In the genomic region with DNA sequence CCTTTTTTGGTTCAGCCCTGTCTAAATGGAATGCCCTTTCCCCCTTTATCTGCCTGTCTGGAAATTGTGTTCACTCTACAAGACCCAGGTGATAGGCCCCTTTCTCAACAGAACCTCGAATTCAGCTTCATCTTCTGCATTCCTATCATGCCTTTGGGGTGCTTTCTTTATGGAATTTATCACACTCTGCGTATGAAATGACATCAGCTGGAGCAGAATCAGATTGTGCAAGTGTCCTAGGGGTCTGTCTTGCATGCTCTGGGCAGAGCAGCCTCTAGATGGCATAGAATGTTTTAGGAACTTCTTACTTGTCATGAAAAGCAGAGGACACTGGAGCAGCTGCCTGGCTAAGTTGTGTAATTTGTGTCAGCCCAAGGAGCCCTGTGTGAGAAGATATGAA, we compare ENCODE assay signal across 15 cellular contexts.
DNase-seq lines count a peak whose midpoint lies in the region; ATAC-seq and TF ChIP-seq lines count a peak whose summit lies in the region.
"Had no signal": no experiment of that assay in that cellular context is flagged by ENCODE, and none has a peak within 500 bp of the region (broad histone marks: within the 10 kb centered on the region; RNA-seq: fewer than 3 reads in every experiment).

No MANE protein-coding gene starts in this region.

- H3K79me1 ChIP-seq in trophoblast cell (ENCODE audit: low read length), result peaks cover 10% of the 10 kb centered on the region

- H3K4me3 ChIP-seq in choroid plexus epithelial cell (ENCODE audit: low read depth, low read length), result no peak overlapping the region
- H3K4me3 ChIP-seq in trophoblast cell (ENCODE audit: low read depth, low read length), result no peak overlapping the region
- H3K4me3 ChIP-seq in esophagus squamous epithelium, result no peak overlapping the region
- H3K4me3 ChIP-seq: right atrium auricular region, SJCRH30 had no signal

- H2BK12ac ChIP-seq in trophoblast cell (ENCODE audit: low read length), result no peak overlapping the region

- intact Hi-C loops in esophagus squamous epithelium (cut with DNase I), result no loop called here

- H3K27me3 ChIP-seq in trophoblast cell (ENCODE audit: insufficient read depth, low read length) (no peaks in the 10 kb centered on the region), esophagus squamous epithelium (no peaks in the 10 kb centered on the region)
- H3K27me3 ChIP-seq: right atrium auricular region, SJCRH30 had no signal

- no peak overlapping the region for H3K4me2 ChIP-seq in trophoblast cell (ENCODE audit: low read length)

- H3K9me3 ChIP-seq in trophoblast cell (ENCODE audit: insufficient read depth, low read depth, low read length) (no peaks in the 10 kb centered on the region), esophagus squamous epithelium (no peaks in the 10 kb centered on the region)
- H3K9me3 ChIP-seq: right atrium auricular region, SJCRH30 had no signal

- peak overlapping the region; percentile 77 for H2BK5ac ChIP-seq in trophoblast cell (ENCODE audit: low read depth, low read length, poor library complexity)

- no peak overlapping the region for H3K4ac ChIP-seq in trophoblast cell (ENCODE audit: low read depth, low read length)

- no peak overlapping the region for H2AFZ ChIP-seq in trophoblast cell (ENCODE audit: insufficient read depth, low read length, poor library complexity)

- WGBS in trophoblast cell (ENCODE audit: extremely low coverage, insufficient coverage, insufficient read length), result no CpG with 5 or more reads among the region's 2 CpGs
- 29 to 35% methylated on average over 2 of the region's 2 CpGs for WGBS in esophagus squamous epithelium, 2 donors

- TF ChIP-seq CTCF in choroid plexus epithelial cell (conservative IDR thresholded peaks at IDR 0.05; ENCODE audit: low read depth, low read length) (no peak), esophagus squamous epithelium (IDR thresholded peaks at IDR 0.05) (no peak)

- no peak overlapping the region for H4K8ac ChIP-seq in trophoblast cell (ENCODE audit: low read depth, low read length)

- ATAC-seq in GM18517 (IDR thresholded peaks at IDR 0.05; ENCODE audit: unreplicated experiment), result no peak
- no peak for ATAC-seq in HG02981 (IDR thresholded peaks at IDR 0.05; ENCODE audit: unreplicated experiment)

- H3K4me1 ChIP-seq in trophoblast cell (ENCODE audit: control insufficient read depth in 1 of 2, insufficient read depth in 2 of 2, low read length in 2 of 2) (peaks cover 0 to 9% of the 10 kb centered on the region in 2 experiments), esophagus squamous epithelium (no peaks in the 10 kb centered on the region)
- H3K4me1 ChIP-seq: right atrium auricular region, SJCRH30 had no signal

- no peak overlapping the region for H4K12ac ChIP-seq in trophoblast cell (ENCODE audit: low read depth, low read length)

- H4K91ac ChIP-seq in trophoblast cell (ENCODE audit: low read depth, low read length), result peak overlapping the region; percentile 72

- no peak overlapping the region for H2AK5ac ChIP-seq in trophoblast cell (ENCODE audit: low read length)

- no peak overlapping the region for H3K9ac ChIP-seq in trophoblast cell (ENCODE audit: low read length)

- no peak overlapping the region for H3K14ac ChIP-seq in trophoblast cell (ENCODE audit: low read length)

- DNase-seq in H4 (ENCODE audit: low spot score) (peak; percentile 14), NCI-H226 (peak; percentile 83), choroid plexus epithelial cell (ENCODE audit: low read depth) (peak; percentile 1), trophoblast cell (peak in 1 of 2 donors; percentile 0), esophagus squamous epithelium (lab: John Stamatoyannopoulos, UW) (no peak)
- DNase-seq: activated CD4-positive, alpha-beta T cell treated with anti-CD3 and anti-CD28 coated beads, Interleukin-2, amount 50 U/mL, for 48 hours; C1 segment of cervical spinal cord; DMS153; kidney; midbrain; NCI-H2171; SJCRH30 had no signal

- no peak for TF ChIP-seq POLR2A in esophagus squamous epithelium (IDR thresholded peaks at IDR 0.05)

- H3K36me3 ChIP-seq in trophoblast cell (ENCODE audit: control insufficient read depth in 1 of 2, insufficient read depth in 2 of 2, low read length in 2 of 2), result no peaks in the 10 kb centered on the region
- H3K36me3 ChIP-seq in esophagus squamous epithelium, result no peaks in the 10 kb centered on the region
- H3K36me3 ChIP-seq: right atrium auricular region, SJCRH30 had no signal

- no peak overlapping the region for H3K18ac ChIP-seq in trophoblast cell (ENCODE audit: low read length)

- H2BK120ac ChIP-seq in trophoblast cell (ENCODE audit: insufficient read depth, low read length, poor library complexity), result no peak overlapping the region

- H3K27ac ChIP-seq in trophoblast cell (ENCODE audit: low read depth, low read length), result peak overlapping the region; percentile 11
- H3K27ac ChIP-seq in esophagus squamous epithelium, result no peak overlapping the region
- H3K27ac ChIP-seq: right atrium auricular region, SJCRH30 had no signal

- no peak overlapping the region for H3K23ac ChIP-seq in trophoblast cell (ENCODE audit: low read length)

- H3K79me2 ChIP-seq in trophoblast cell (ENCODE audit: control insufficient read depth, insufficient read depth, low read length, poor library complexity), result no peaks in the 10 kb centered on the region
